Comparison of ENCODE assay signal across 31 cellular contexts in the genomic region with DNA sequence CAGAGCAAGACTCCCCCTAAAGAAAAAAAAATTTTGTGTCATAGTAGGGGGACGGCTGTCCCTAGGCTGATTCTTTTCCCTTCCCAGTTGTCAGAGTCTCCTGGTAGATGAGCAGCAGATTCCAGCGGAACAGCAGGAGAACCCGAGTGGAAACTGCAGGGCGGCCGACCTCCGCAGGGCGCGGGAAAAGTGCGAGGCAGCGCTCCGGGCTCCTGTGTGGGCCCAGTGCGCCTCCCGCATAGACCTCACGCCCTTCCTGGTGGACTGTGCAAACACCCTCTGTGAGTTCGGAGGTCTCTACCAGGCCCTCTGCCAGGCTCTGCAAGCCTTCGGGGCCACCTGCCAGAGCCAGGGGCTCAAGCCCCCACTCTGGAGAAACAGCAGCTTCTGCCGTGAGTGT. TPM values are rescaled to one million over a fixed set of nuclear protein-coding genes. Genes with fewer than 3 reads are reported as not detected.
"Had no signal": no experiment of that assay in that cellular context is flagged by ENCODE, and none has a peak within 500 bp of the region (broad histone marks: within the 10 kb centered on the region; RNA-seq: fewer than 3 reads in every experiment).

No MANE protein-coding gene starts in this region.

- H3K9me3 ChIP-seq: MG63, Peyer's patch had no signal

- DNase-seq: activated CD4-positive, alpha-beta T cell treated with anti-CD3 and anti-CD28 coated beads, Interleukin-2, amount 10 ng/mL, durations not matched to agents 24 days and 14 days; activated CD4-positive, alpha-beta T cell treated with anti-CD3 and anti-CD28 coated beads, Interleukin-2, amount 50 U/mL, for 4 hours; activated CD8-positive, alpha-beta T cell treated with anti-CD3 and anti-CD28 coated beads for 36 hours; activated effector memory CD4-positive, alpha-beta T cell treated with anti-CD3 and anti-CD28 coated beads, Interleukin-2, amount 50 U/mL, for 16 hours; activated naive CD4-positive, alpha-beta T cell; activated naive CD4-positive, alpha-beta T cell treated with anti-CD3 and anti-CD28 coated beads, Interleukin-2, amount 50 U/mL, for 16 hours; activated naive CD8-positive, alpha-beta T cell treated with anti-CD3 and anti-CD28 coated beads for 36 hours; activated T-cell treated with anti-CD3 and anti-CD28 coated beads, Interleukin-2, amount 50 U/mL, for 1 hour; activated T-cell treated with anti-CD3 and anti-CD28 coated beads, Interleukin-2, amount 50 U/mL, for 72 hours; amniotic stem cell; aorta; Kasumi-1; MG63; NCI-H1092; NCI-H1417; NCI-H146; NCI-H187; NCI-H2029 treated with DMSO at 0.1 percent for 48 hours; NCI-H2107; NCI-H2171; NCI-H510A; NCI-H526; NCI-H748 treated with DMSO at 0.1 percent for 48 hours; NK-92 treated with Interleukin-12 subunit alpha and Interleukin-12 subunit beta, amount 100 ng/mL, for 24 hours; PC-3; Peyer's patch; RPMI8226 had no signal

- ATAC-seq: activated CD8-positive, alpha-beta T cell treated with anti-CD3 and anti-CD28 coated beads for 36 hours; activated T-cell treated with anti-CD3 and anti-CD28 coated beads, Interleukin-2, amount 50 U/mL, for 72 hours; activated T-helper 17 cell treated with anti-CD3 and anti-CD28 coated beads, Interleukin-2, amount 50 U/mL, for 72 hours; PC-3; Right ventricle myocardium inferior had no signal

- H3K27me3 ChIP-seq: cardiac muscle cell, MG63, Peyer's patch had no signal

- H3K27ac ChIP-seq: cardiac muscle cell, Peyer's patch had no signal

- H3K4me3 ChIP-seq: cardiac muscle cell, MG63, Peyer's patch had no signal

- H3K36me3 ChIP-seq: cardiac muscle cell, MG63, Peyer's patch had no signal

- H3K4me1 ChIP-seq: Peyer's patch had no signal

RNA-seq across cellular contexts. Expression of a gene that starts 46.0 kb away (rescaled TPM):
- total RNA-seq: activated CD4-positive, alpha-beta T cell treated with anti-CD3 and anti-CD28 coated beads, Interleukin-2, amount 10 ng/mL, durations not matched to agents 24 days and 14 days; activated CD8-positive, alpha-beta memory T cell treated with anti-CD3 and anti-CD28 coated beads for 36 hours; activated CD8-positive, alpha-beta T cell treated with anti-CD3 and anti-CD28 coated beads for 36 hours; activated naive CD8-positive, alpha-beta T cell treated with anti-CD3 and anti-CD28 coated beads for 36 hours; activated T-cell treated with anti-CD3 and anti-CD28 coated beads, Interleukin-2, amount 50 U/mL, for 72 hours; activated T-helper 17 cell treated with anti-CD3 and anti-CD28 coated beads, Interleukin-2, amount 50 U/mL, for 72 hours; aorta; cardiac muscle cell; PC-3; Peyer's patch; Right ventricle myocardium inferior had no signal
- polyA plus RNA-seq: aorta, cardiac muscle cell had no signal

RNA-seq across cellular contexts. Expression of a gene that starts 59.1 kb away (rescaled TPM):
- total RNA-seq: activated CD8-positive, alpha-beta T cell treated with anti-CD3 and anti-CD28 coated beads for 36 hours; activated naive CD8-positive, alpha-beta T cell treated with anti-CD3 and anti-CD28 coated beads for 36 hours; activated T-helper 17 cell treated with anti-CD3 and anti-CD28 coated beads, Interleukin-2, amount 50 U/mL, for 72 hours; aorta; cardiac muscle cell; PC-3; Peyer's patch; Right ventricle myocardium inferior had no signal
